Comparison of ENCODE assay signal across 8 cellular contexts in the genomic region with DNA sequence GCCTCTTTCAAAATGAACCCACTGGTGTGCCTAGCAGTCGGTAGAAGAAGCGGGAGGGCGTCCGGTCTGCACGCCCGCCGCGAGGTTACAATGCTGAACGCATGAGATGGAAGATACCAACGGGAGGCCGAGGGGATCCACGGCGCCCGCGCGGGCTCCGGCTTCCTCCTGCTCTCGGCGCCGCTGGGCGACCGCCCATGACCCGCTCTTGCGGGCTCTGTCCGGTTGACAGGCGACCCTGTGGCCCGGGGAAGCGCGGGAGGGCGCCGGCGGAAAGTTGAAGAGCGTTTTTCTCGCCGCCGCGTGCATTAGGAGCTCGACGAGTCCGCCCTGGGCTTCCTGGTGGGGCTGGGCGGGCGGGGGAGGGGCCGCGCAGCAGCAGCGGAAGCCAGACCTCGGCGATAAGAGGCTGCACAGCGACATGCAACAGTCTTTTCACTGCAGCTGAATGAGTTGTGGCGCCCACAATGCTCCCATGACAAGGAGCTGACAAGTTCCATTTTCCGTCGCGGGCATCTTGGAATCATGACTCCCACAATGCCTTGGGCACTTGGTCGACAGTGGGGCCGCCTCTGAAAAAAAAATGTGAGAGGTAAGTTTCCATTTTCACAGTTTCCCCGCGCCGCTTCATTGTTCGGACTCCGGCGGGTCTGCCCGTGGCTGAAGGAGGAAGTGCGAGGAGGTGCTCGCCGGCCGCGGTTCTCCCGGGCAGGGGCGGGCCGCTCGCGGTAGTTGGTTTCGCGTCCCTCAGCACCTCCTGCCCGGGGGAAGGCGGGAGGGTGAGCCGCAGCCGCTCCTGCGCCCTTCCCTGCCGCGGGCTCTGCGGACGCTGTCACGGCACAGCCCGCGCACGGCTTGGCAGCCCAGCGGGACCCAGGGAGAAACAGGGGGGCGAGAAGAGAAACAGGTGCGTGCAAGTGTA. TPM values are rescaled to one million over a fixed set of nuclear protein-coding genes. Genes with fewer than 3 reads are reported as not detected.
DNase-seq lines count a peak whose midpoint lies in the region; ATAC-seq, FAIRE-seq and TF ChIP-seq lines count a peak whose summit lies in the region.

A gene with protein sequence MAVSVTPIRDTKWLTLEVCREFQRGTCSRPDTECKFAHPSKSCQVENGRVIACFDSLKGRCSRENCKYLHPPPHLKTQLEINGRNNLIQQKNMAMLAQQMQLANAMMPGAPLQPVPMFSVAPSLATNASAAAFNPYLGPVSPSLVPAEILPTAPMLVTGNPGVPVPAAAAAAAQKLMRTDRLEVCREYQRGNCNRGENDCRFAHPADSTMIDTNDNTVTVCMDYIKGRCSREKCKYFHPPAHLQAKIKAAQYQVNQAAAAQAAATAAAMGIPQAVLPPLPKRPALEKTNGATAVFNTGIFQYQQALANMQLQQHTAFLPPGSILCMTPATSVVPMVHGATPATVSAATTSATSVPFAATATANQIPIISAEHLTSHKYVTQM (plus strand): TSS at position 429 of the 922 bp plus-strand sequence. CDS start 31,265 bp downstream, outside the sequence.

- H3K27ac ChIP-seq in pancreas = peak within 1 kb of the TSS; percentile 97 to 99 (median 98)
- H3K27ac ChIP-seq in thyroid gland = peak within 1 kb of the TSS; percentile 94 to 99 (median 99)

- H3K4me3 ChIP-seq in GM12864 (ENCODE audit: low read depth, low read length) (peak within 1 kb of the TSS; percentile 89), pancreas (peak within 1 kb of the TSS; percentile 66 to 85 (median 72)), thyroid gland (replicated peaks in 1 of 3) (peak within 1 kb of the TSS; percentile 93 to 95 (median 95))

- TF ChIP-seq CTCF in GM12864 (IDR thresholded peaks at IDR 0.05; ENCODE audit: low read depth, low read length, missing control alignments) = no peak
- TF ChIP-seq CTCF in pancreas (IDR thresholded peaks at IDR 0.05) = no peak
- no peak for TF ChIP-seq CTCF in thyroid gland (IDR thresholded peaks at IDR 0.05)

- 0% methylated on average over 85 to 89 of the region's 89 CpGs for WGBS in pancreas, 2 donors
- WGBS in thyroid gland, 2 donors = 0 to 1% methylated on average over 40 to 54 of the region's 89 CpGs

- no peaks in the 10 kb centered on the region for H3K27me3 ChIP-seq in pancreas
- H3K27me3 ChIP-seq in thyroid gland = no peaks in the 10 kb centered on the region

- peak; percentile 7 to 69 for TF ChIP-seq POLR2A in thyroid gland (IDR thresholded peaks at IDR 0.05)

- H3K4me1 ChIP-seq in pancreas (peaks cover 10 to 44% (median 44%) of the 10 kb centered on the region in 3 donors), thyroid gland (peaks cover 26 to 27% of the 10 kb centered on the region in 2 donors)

- H3K9me3 ChIP-seq in pancreas = no peaks in the 10 kb centered on the region
- no peaks in the 10 kb centered on the region for H3K9me3 ChIP-seq in thyroid gland

- ATAC-seq in HG02642 (IDR thresholded peaks at IDR 0.05; ENCODE audit: poor library complexity, unreplicated experiment) (peak; percentile 72), Right ventricle myocardium inferior (peak; percentile 78), pancreas (peak; percentile 76 to 84 (median 80))

- no peak for FAIRE-seq in pancreas (lab: Jason Lieb, UNC)

- H3K36me3 ChIP-seq in pancreas = no peaks in the 10 kb centered on the region
- no peaks in the 10 kb centered on the region for H3K36me3 ChIP-seq in thyroid gland

- peak; percentile 86 for DNase-seq in GM12864 (ENCODE audit: low read depth)
- peak; percentile 82 to 99 (median 98) for DNase-seq in NCI-H1417 (lab: John Stamatoyannopoulos, UW)
- peak; percentile 90 for DNase-seq in SW480 (ENCODE audit: low spot score)
- peak; percentile 49 for DNase-seq in activated naive CD8-positive, alpha-beta T cell treated with anti-CD3 and anti-CD28 coated beads, Interleukin-2, amount 50 U/mL, for 16 hours (ENCODE audit: low read depth, low spot score)
- DNase-seq in Right ventricle myocardium inferior (ENCODE audit: missing footprints) = peak; percentile 93
- peak; percentile 66 to 86 (median 76) for DNase-seq in pancreas
- DNase-seq in thyroid gland = peak; percentile 79 to 80

- intact Hi-C loops in Right ventricle myocardium inferior (cut with DNase I) (loop anchor here (2.0 to 5.0 kb wide), 4 partner anchors 30 to 176 kb away; no protein-coding TSS in a partner anchor), pancreas (cut with DNase I) (no loop called here), thyroid gland (cut with DNase I) (loop anchor here (10.0 kb wide), 1 partner anchor 176 kb away; no protein-coding TSS in a partner anchor)

RNA-seq across cellular contexts. Expression of the gene that starts here (rescaled TPM):
- total RNA-seq in Right ventricle myocardium inferior = 180 TPM
- total RNA-seq in pancreas = 10 to 100 TPM; 30.5 to 73.2 (median 49.2) TPM
- 10 to 100 TPM; 15.2 to 22.2 TPM for polyA plus RNA-seq in pancreas
- 100 to 1,000 TPM; 190 to 279 (median 216) TPM for total RNA-seq in thyroid gland

Comparison
In these comparisons a context has a peak if more than half of its experiments do, and no peak if none do; other contexts are left out.
1. Peak in every context shown above with its lines: DNase-seq, ATAC-seq, H3K4me3 ChIP-seq and H3K27ac ChIP-seq.
2. intact Hi-C loops: an anchor here in Right ventricle myocardium inferior (2.0 to 5.0 kb wide) and thyroid gland (10.0 kb wide); none called in pancreas.